In genomic region chr9:128723352-128723865, GRCh38 we compare ENCODE assay signal across 1 cellular context.
TF ChIP-seq lines count a peak whose summit lies in the region.

No MANE protein-coding gene starts in this region.

TF ChIP-seq in K562, 482 proteins besides CTCF, POLR2A, EP300 and RAD21:
- peak; percentile 36; the same call in 1 of the 2 replicates for TF ChIP-seq NKRF (IDR thresholded peaks at IDR 0.05; ENCODE audit: borderline replicate concordance)
- TF ChIP-seq MITF (IDR thresholded peaks at IDR 0.05): no peak
- TF ChIP-seq ZKSCAN8 (CRISPR knock-in tag; IDR thresholded peaks at IDR 0.05): no peak
- TF ChIP-seq EGR1 (conservative IDR thresholded peaks at IDR 0.05): 0 out of 2 replicates have a peak, but pooled peaks have one; percentile 10
- TF ChIP-seq MED1 (CRISPR knock-in tag; IDR thresholded peaks at IDR 0.05; ENCODE audit: borderline replicate concordance): 0 out of 2 replicates have a peak, but pooled peaks have one; percentile 55
- no peak for TF ChIP-seq ZNF253 (CRISPR knock-in tag; conservative IDR thresholded peaks at IDR 0.05)
- peak; percentile 89 for TF ChIP-seq ZNF740 (CRISPR knock-in tag; IDR thresholded peaks at IDR 0.05)
- peak in 1 of 2 experiments; percentile 58; a peak in 1 of 4 replicates for TF ChIP-seq ZNF740 (tag; IDR thresholded peaks at IDR 0.05)
- peak; percentile 87 for TF ChIP-seq NFIC (IDR thresholded peaks at IDR 0.05)
- no peak for TF ChIP-seq ZKSCAN1 (IDR thresholded peaks at IDR 0.05; ENCODE audit: low read depth, low read length)
- TF ChIP-seq BCOR (IDR thresholded peaks at IDR 0.05): no peak
- no peak; a peak in 1 of 4 replicates for TF ChIP-seq HDAC1 (IDR thresholded peaks at IDR 0.05)
- TF ChIP-seq IFI16 (CRISPR knock-in tag; IDR thresholded peaks at IDR 0.05): no peak
- 0 out of 2 replicates have a peak, but pooled peaks have one; percentile 43 for TF ChIP-seq CC2D1A (IDR thresholded peaks at IDR 0.05)
- 0 out of 6 replicates have a peak, but pooled peaks of 1 of the 3 experiments have one; percentile 57 for TF ChIP-seq ZBTB11 (CRISPR knock-in tag; IDR thresholded peaks at IDR 0.05)
- TF ChIP-seq ZZZ3 (IDR thresholded peaks at IDR 0.05): no peak
- no peak for TF ChIP-seq MYC (IDR thresholded peaks at IDR 0.05; ENCODE audit: low read depth, low read length)
- TF ChIP-seq MYC (CRISPR knock-in tag; IDR thresholded peaks at IDR 0.05; ENCODE audit: borderline replicate concordance, low read depth): peak; percentile 18; the same call in 1 of the 2 replicates
- TF ChIP-seq ZNF316 (IDR thresholded peaks at IDR 0.05): no peak
- TF ChIP-seq THRA (IDR thresholded peaks at IDR 0.05): no peak
- no peak for TF ChIP-seq ARID2 (IDR thresholded peaks at IDR 0.05)
